In genomic region chr19:12778020-12778904, GRCh38 we compare ENCODE assay signal across 8 cellular contexts. TPM values are rescaled to one million over a fixed set of nuclear protein-coding genes. Genes with fewer than 3 reads are reported as not detected.
DNase-seq lines count a peak whose midpoint lies in the region; ATAC-seq and TF ChIP-seq lines count a peak whose summit lies in the region.

No MANE protein-coding gene starts in this region.

- TF ChIP-seq CTCF in AG04449 (IDR thresholded peaks at IDR 0.05; ENCODE audit: insufficient read depth, low read length, missing control alignments): no peak
- no peak for TF ChIP-seq CTCF in GM13977 (IDR thresholded peaks at IDR 0.05; ENCODE audit: extremely low read depth, insufficient read depth, missing control alignments)
- no peak for TF ChIP-seq CTCF in fibroblast of mammary gland (conservative IDR thresholded peaks at IDR 0.05; ENCODE audit: control insufficient read depth, insufficient read depth, low read depth, low read length)
- TF ChIP-seq CTCF in natural killer cell (IDR thresholded peaks at IDR 0.05): no peak

- H3K27ac Mint-ChIP-seq in activated T-cell treated with anti-CD3 and anti-CD28 coated beads, Interleukin-2, amount 50 U/mL, for 72 hours: peak overlapping the region; percentile 86
- peak overlapping the region; percentile 83 to 90 for H3K27ac Mint-ChIP-seq in natural killer cell

- CTCF ChIA-PET in AG04449 (lab: Yijun Ruan, JAX): interaction anchor here (0.7 to 29.3 kb wide), 17 partner anchors 9 to 187 kb away, joined by 3 to 1565 read pairs (median 4); partner anchors contain the start of genes DNASE2, GET3, JUNB and PRDX2

- POLR2A ChIA-PET in AG04449 (lab: Yijun Ruan, JAX): interaction anchor here (0.7 to 3.9 kb wide), 6 partner anchors 11 to 28 kb away, joined by 3 to 158 read pairs (median 4); partner anchors contain the start of genes JUNB and RNASEH2A

- H3K36me3 Mint-ChIP-seq in activated T-cell treated with anti-CD3 and anti-CD28 coated beads, Interleukin-2, amount 50 U/mL, for 72 hours (ENCODE audit: insufficient read depth in 2 of 2): no peaks in the 10 kb centered on the region
- H3K36me3 Mint-ChIP-seq in natural killer cell: no peaks in the 10 kb centered on the region

- peak; percentile 1 to 2 for ATAC-seq in activated T-cell treated with anti-CD3 and anti-CD28 coated beads, Interleukin-2, amount 50 U/mL, for 72 hours (replicated peaks in 1 of 2)
- ATAC-seq in natural killer cell: no peak
- no peak for ATAC-seq in GM18867 (IDR thresholded peaks at IDR 0.05; ENCODE audit: unreplicated experiment)

- under 1% methylated on average over 44 of the region's 44 CpGs for WGBS in urinary bladder

- intact Hi-C loops in natural killer cell (cut with micrococcal nuclease): no loop called here

- peak overlapping the region; percentile 65 for H3K27ac ChIP-seq in urinary bladder (ENCODE audit: low read depth)

- H3K9me3 Mint-ChIP-seq in activated T-cell treated with anti-CD3 and anti-CD28 coated beads, Interleukin-2, amount 50 U/mL, for 72 hours: no peaks in the 10 kb centered on the region
- H3K9me3 Mint-ChIP-seq in natural killer cell: no peaks in the 10 kb centered on the region

- no peak for DNase-seq in AG04449 (ENCODE audit: low read depth, low spot score)
- peak; percentile 70 for DNase-seq in GM13977 (ENCODE audit: low spot score)
- DNase-seq in NCI-H2196 treated with DMSO at 0.1 percent for 48 hours (lab: John Stamatoyannopoulos, UW; ENCODE audit: unreplicated experiment): peak; percentile 68
- DNase-seq in activated T-cell treated with anti-CD3 and anti-CD28 coated beads, Interleukin-2, amount 50 U/mL, for 72 hours: peak; percentile 57 to 60
- peak; percentile 76 for DNase-seq in fibroblast of mammary gland (ENCODE audit: low read depth)
- DNase-seq in natural killer cell: peak; percentile 43

- in situ Hi-C loops in GM13977 (cut with MboI; ENCODE audit: low pct_unique_long_range_greater_than_20kb, low sequenced_read_pairs, unreplicated experiment): no loop called here

- peaks cover 61% of the 10 kb centered on the region for H3K4me1 Mint-ChIP-seq in activated T-cell treated with anti-CD3 and anti-CD28 coated beads, Interleukin-2, amount 50 U/mL, for 72 hours (ENCODE audit: low read depth)
- peaks cover 16 to 36% of the 10 kb centered on the region in 2 donors for H3K4me1 Mint-ChIP-seq in natural killer cell

- peak overlapping the region; percentile 97 to 99 for H3K4me3 Mint-ChIP-seq in activated T-cell treated with anti-CD3 and anti-CD28 coated beads, Interleukin-2, amount 50 U/mL, for 72 hours
- peak overlapping the region; percentile 86 for H3K4me3 Mint-ChIP-seq in natural killer cell

- no peaks in the 10 kb centered on the region for H3K27me3 Mint-ChIP-seq in activated T-cell treated with anti-CD3 and anti-CD28 coated beads, Interleukin-2, amount 50 U/mL, for 72 hours (ENCODE audit: low read depth)
- no peaks in the 10 kb centered on the region for H3K27me3 Mint-ChIP-seq in natural killer cell (ENCODE audit: low read depth in 2 of 2)

- H3K4me3 ChIP-seq in AG04449 (ENCODE audit: low read depth, low read length): peak overlapping the region; percentile 67
- H3K4me3 ChIP-seq in fibroblast of mammary gland (ENCODE audit: control insufficient read depth, low read depth, low read length): peak overlapping the region; percentile 71
- peak overlapping the region; percentile 45 for H3K4me3 ChIP-seq in urinary bladder (ENCODE audit: low read depth, low read length)

- H3K36me3 ChIP-seq in urinary bladder (ENCODE audit: insufficient read depth): no peaks in the 10 kb centered on the region

- no peaks in the 10 kb centered on the region for H3K4me1 ChIP-seq in urinary bladder (ENCODE audit: insufficient read depth)

RNA-seq across cellular contexts. Expression of gene HOOK2, which starts 2.9 kb away (rescaled TPM):
- 10 to 100 TPM; 38.8 to 41.0 TPM for total RNA-seq in activated T-cell treated with anti-CD3 and anti-CD28 coated beads, Interleukin-2, amount 50 U/mL, for 72 hours
- 10 to 100 TPM; 13.3 to 15.3 (median 13.9) TPM for total RNA-seq in natural killer cell
- 30.2 TPM for total RNA-seq in urinary bladder
- 28.4 TPM for polyA plus RNA-seq in urinary bladder

RNA-seq across cellular contexts. Expression of gene JUNB, which starts 13.0 kb away (rescaled TPM):
- total RNA-seq in activated T-cell treated with anti-CD3 and anti-CD28 coated beads, Interleukin-2, amount 50 U/mL, for 72 hours: 100 to 1,000 TPM; 574 to 618 TPM
- total RNA-seq in natural killer cell (100 to 1,000 TPM; 781 to 903 (median 859) TPM), urinary bladder (107 TPM)
- polyA plus RNA-seq in urinary bladder: 545 TPM

RNA-seq across cellular contexts. Expression of gene PRDX2, which starts 23.3 kb away (rescaled TPM):
- 100 to 1,000 TPM; 202 to 223 TPM for total RNA-seq in activated T-cell treated with anti-CD3 and anti-CD28 coated beads, Interleukin-2, amount 50 U/mL, for 72 hours
- total RNA-seq in natural killer cell: 10 to 100 TPM; 28.8 to 67.1 (median 66.9) TPM
- total RNA-seq in urinary bladder: 74.2 TPM
- 245 TPM for polyA plus RNA-seq in urinary bladder

RNA-seq across cellular contexts. Expression of gene THSD8, which starts 23.6 kb away (rescaled TPM):
- total RNA-seq in activated T-cell treated with anti-CD3 and anti-CD28 coated beads, Interleukin-2, amount 50 U/mL, for 72 hours: 10 to 100 TPM; 23.7 to 27.1 TPM
- total RNA-seq in natural killer cell (1 to 10 TPM; 1.7 to 2.8 (median 2.2) TPM), urinary bladder (not detected)
- polyA plus RNA-seq in urinary bladder: not detected

RNA-seq across cellular contexts. Expression of gene BEST2, which starts 26.7 kb away (rescaled TPM):
- not detected for total RNA-seq in activated T-cell treated with anti-CD3 and anti-CD28 coated beads, Interleukin-2, amount 50 U/mL, for 72 hours
- total RNA-seq in natural killer cell (not detected), urinary bladder (not detected)
- not detected for polyA plus RNA-seq in urinary bladder

Comparison
In these comparisons a context has a peak if more than half of its experiments do, and no peak if none do; other contexts are left out.
1. ATAC-seq: peak in activated T-cell treated with anti-CD3 and anti-CD28 coated beads, Interleukin-2, amount 50 U/mL, for 72 hours (2 of 2); none in natural killer cell (0 of 3) and GM18867 (single experiment).
2. Peak in every context shown above with its lines, with median percentiles within 50 percentile points of each other: H3K4me3 ChIP-seq.